ENCODE assay signal across 25 cellular contexts in the genomic region with DNA sequence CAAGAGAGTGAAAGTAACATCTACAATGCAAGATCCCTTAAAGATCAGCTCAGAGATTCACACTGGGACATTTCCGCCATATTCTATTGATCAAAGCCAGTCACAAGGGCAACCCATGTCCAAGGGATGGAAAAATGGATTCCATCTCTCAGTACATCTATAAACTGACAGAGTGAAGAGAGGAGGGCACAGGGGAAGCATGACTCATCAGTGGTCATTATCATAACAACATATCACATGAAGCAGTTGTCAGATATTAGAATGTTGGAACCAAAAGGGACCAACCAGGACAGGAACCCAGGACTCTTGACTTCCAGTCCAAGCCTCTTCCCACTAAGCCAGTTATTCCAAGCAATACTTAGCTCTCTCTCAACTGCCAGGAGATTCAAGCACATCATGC. TPM values are rescaled to one million over a fixed set of nuclear protein-coding genes. Genes with fewer than 3 reads are reported as not detected.
A peak's percentile ranks its signal among the peaks of the same experiment; 100 is the strongest.
DNase-seq lines count a peak whose midpoint lies in the region; ATAC-seq, FAIRE-seq and TF ChIP-seq lines count a peak whose summit lies in the region.
"Had no signal": no experiment of that assay in that cellular context is flagged by ENCODE, and none has a peak within 500 bp of the region (broad histone marks: within the 10 kb centered on the region; RNA-seq: fewer than 3 reads in every experiment).

No MANE protein-coding gene starts in this region.

- no peak overlapping the region for H3K4me3 ChIP-seq in SK-N-SH (ENCODE audit: low read depth in 2 of 2, low read length in 1 of 2)
- H3K4me3 ChIP-seq in endothelial cell of umbilical vein (replicated peaks in 1 of 3; ENCODE audit: insufficient read depth in 1 of 3, low read depth in 1 of 3, low read length in 3 of 3) = no peak overlapping the region
- H3K4me3 ChIP-seq in skeletal muscle satellite cell (ENCODE audit: low read length) = no peak overlapping the region
- H3K4me3 ChIP-seq: cardiac muscle cell, smooth muscle cell had no signal

- no peak for TF ChIP-seq EP300 in SK-N-SH (IDR thresholded peaks at IDR 0.05; ENCODE audit: borderline replicate concordance in 1 of 2, low read depth in 1 of 2, low read length in 1 of 2)

- POLR2A ChIA-PET in SK-N-SH (lab: Yijun Ruan, JAX) (no interaction called here), endothelial cell of umbilical vein (lab: Charles Lee) (no interaction called here)

- peaks cover 5 to 23% of the 10 kb centered on the region in 2 experiments; a peak in 3 of 4 replicates for H3K4me1 ChIP-seq in SK-N-SH (ENCODE audit: control insufficient read depth in 1 of 2, insufficient read depth in 2 of 2, low read depth in 1 of 2, low read length in 1 of 2)
- no peaks in the 10 kb centered on the region for H3K4me1 ChIP-seq in endothelial cell of umbilical vein (ENCODE audit: control insufficient read depth, extremely low read depth, insufficient read depth, low read length)
- H3K4me1 ChIP-seq in skeletal muscle satellite cell (ENCODE audit: control insufficient read depth, insufficient read depth, low read length) = peaks cover 32% of the 10 kb centered on the region
- no peaks in the 10 kb centered on the region for H3K4me1 ChIP-seq in foreskin keratinocyte

- peak; percentile 12 for DNase-seq in DMS53 (lab: John Stamatoyannopoulos, UW)
- no peak for DNase-seq in DMS53 treated with DMSO at 0.1 percent for 48 hours (lab: John Stamatoyannopoulos, UW; ENCODE audit: unreplicated experiment)
- no peak for DNase-seq in SK-N-SH
- DNase-seq in endothelial cell of umbilical vein (ENCODE audit: low read depth, low spot score) = no peak
- no peak for DNase-seq in germinal center (ENCODE audit: low spot score)
- DNase-seq in foreskin keratinocyte = no peak
- DNase-seq: activated CD4-positive, alpha-beta T cell treated with anti-CD3 and anti-CD28 coated beads, Interleukin-2, amount 10 ng/mL, durations not matched to agents 24 days and 14 days; activated naive CD4-positive, alpha-beta T cell treated with Interleukin-2 at 50 U/mL for 16 hours; activated T-cell treated with anti-CD3 and anti-CD28 coated beads, Interleukin-2, amount 50 U/mL, for 72 hours; CD8-positive, alpha-beta memory T cell; H9; left cardiac atrium; MM.1S; naive B cell; NCI-H1417 treated with DMSO at 0.1 percent for 48 hours; NCI-H2081 treated with DMSO at 0.1 percent for 48 hours; SIG-M5; stimulated activated CD4-positive, alpha-beta T cell treated with anti-CD3 and anti-CD28 coated beads, Interleukin-2, amount 100 ng/mL, for 24 hours had no signal

- peak; percentile 24 for FAIRE-seq in endothelial cell of umbilical vein (lab: Jason Lieb, UNC)
- FAIRE-seq: GM12891 had no signal

- H3K27me3 ChIP-seq in SK-N-SH (ENCODE audit: insufficient read depth) (no peaks in the 10 kb centered on the region), endothelial cell of umbilical vein (ENCODE audit: control insufficient read depth in 2 of 2, insufficient read depth in 2 of 2, low read length in 2 of 2) (peaks cover 7 to 12% of the 10 kb centered on the region in 2 experiments), skeletal muscle satellite cell (ENCODE audit: control insufficient read depth, insufficient read depth, low read length) (peaks cover 12% of the 10 kb centered on the region), foreskin keratinocyte (peaks cover 34% of the 10 kb centered on the region)
- H3K27me3 ChIP-seq: cardiac muscle cell had no signal

- peak overlapping the region; percentile 32; the same call in 1 of the 2 replicates for H2AFZ ChIP-seq in SK-N-SH (ENCODE audit: low read depth)
- no peak overlapping the region for H2AFZ ChIP-seq in endothelial cell of umbilical vein (ENCODE audit: low read depth, low read length)

- H3K4me2 ChIP-seq in SK-N-SH (peak overlapping the region; percentile 34; the same call in 1 of the 2 replicates), endothelial cell of umbilical vein (ENCODE audit: insufficient read depth, low read length) (no peak overlapping the region), skeletal muscle satellite cell (ENCODE audit: low read length) (peak overlapping the region; percentile 13)
- H3K4me2 ChIP-seq: smooth muscle cell had no signal

- H3K9ac ChIP-seq in SK-N-SH = peak overlapping the region; percentile 24; the same call in 1 of the 2 replicates
- H3K9ac ChIP-seq in endothelial cell of umbilical vein (replicated peaks; ENCODE audit: extremely low read depth, insufficient read depth, low read length) = no peak overlapping the region
- H3K9ac ChIP-seq in skeletal muscle satellite cell (ENCODE audit: low read depth, low read length) = no peak overlapping the region

- CTCF ChIA-PET in SK-N-SH (lab: Yijun Ruan, JAX) = interaction anchor here (2.0 kb wide), 1 partner anchor 10 kb away, joined by 6 read pairs; no protein-coding TSS in a partner anchor
- CTCF ChIA-PET in endothelial cell of umbilical vein (lab: Charles Lee) = interaction anchor here (1.3 kb wide), 1 partner anchor 59 kb away, joined by 3 read pairs; no protein-coding TSS in a partner anchor

- H3K9me3 ChIP-seq in SK-N-SH (no peaks in the 10 kb centered on the region), endothelial cell of umbilical vein (replicated peaks; ENCODE audit: control insufficient read depth, insufficient read depth, low read length) (no peaks in the 10 kb centered on the region), skeletal muscle satellite cell (replicated peaks; ENCODE audit: low read length) (no peaks in the 10 kb centered on the region)

- H4K20me1 ChIP-seq in SK-N-SH (ENCODE audit: insufficient read depth) (no peaks in the 10 kb centered on the region), endothelial cell of umbilical vein (replicated peaks; ENCODE audit: control insufficient read depth, extremely low read depth, insufficient read depth, low read length) (no peaks in the 10 kb centered on the region)

- H3K79me2 ChIP-seq in SK-N-SH (ENCODE audit: insufficient read depth) (no peaks in the 10 kb centered on the region), endothelial cell of umbilical vein (ENCODE audit: control insufficient read depth, insufficient read depth, low read length) (no peaks in the 10 kb centered on the region)

- peaks cover 11% of the 10 kb centered on the region for H3F3A ChIP-seq in SK-N-SH (replicated peaks; ENCODE audit: insufficient read depth)

- BruUV-seq in endothelial cell of umbilical vein (replicated peaks; lab: Mats Ljungman, UMichigan) = no TSS peak

- peak overlapping the region in 1 of 2 experiments; percentile 75; a peak in 2 of 4 replicates for H3K27ac ChIP-seq in SK-N-SH (ENCODE audit: low read depth in 2 of 2, low read length in 1 of 2)
- H3K27ac ChIP-seq in endothelial cell of umbilical vein (ENCODE audit: insufficient read depth, low read depth, low read length) = no peak overlapping the region
- H3K27ac ChIP-seq in foreskin keratinocyte = no peak overlapping the region
- H3K27ac ChIP-seq: 22Rv1, cardiac muscle cell had no signal

- intact Hi-C loops in endothelial cell of umbilical vein (cut with micrococcal nuclease) = no loop called here

- ATAC-seq in foreskin keratinocyte = no peak
- ATAC-seq in HG03521 (IDR thresholded peaks at IDR 0.05; ENCODE audit: unreplicated experiment) = no peak
- ATAC-seq: activated T-cell treated with anti-CD3 and anti-CD28 coated beads, Interleukin-2, amount 50 U/mL, for 72 hours; left cardiac atrium had no signal

- no peak for TF ChIP-seq POLR2A in endothelial cell of umbilical vein (IDR thresholded peaks at IDR 0.05; ENCODE audit: low read depth, low read length)

- TF ChIP-seq CTCF in SK-N-SH (IDR thresholded peaks at IDR 0.05) (no peak), endothelial cell of umbilical vein (IDR thresholded peaks at IDR 0.05; ENCODE audit: extremely low read depth in 1 of 2, insufficient read depth in 1 of 2, low read depth in 1 of 2, low read length in 2 of 2) (no peak), foreskin keratinocyte (conservative IDR thresholded peaks at IDR 0.05) (no peak)

- H3K36me3 ChIP-seq in SK-N-SH (replicated peaks in 1 of 2; ENCODE audit: control insufficient read depth in 1 of 2, insufficient read depth in 2 of 2, low read length in 1 of 2) (no peaks in the 10 kb centered on the region), endothelial cell of umbilical vein (ENCODE audit: control insufficient read depth in 2 of 2, extremely low read depth in 1 of 2, insufficient read depth in 2 of 2, low read length in 2 of 2) (no peaks in the 10 kb centered on the region), skeletal muscle satellite cell (ENCODE audit: insufficient read depth, low read length) (no peaks in the 10 kb centered on the region)
- H3K36me3 ChIP-seq: cardiac muscle cell had no signal

- 89% methylated on average over 1 of the region's 1 CpG for WGBS in SK-N-SH (ENCODE audit: low lambda C conversion rate)

- no peaks in the 10 kb centered on the region for H3K9me1 ChIP-seq in endothelial cell of umbilical vein (replicated peaks; ENCODE audit: control insufficient read depth, extremely low read depth, insufficient read depth, low read length)

- no peak for TF ChIP-seq RAD21 in SK-N-SH (IDR thresholded peaks at IDR 0.05; ENCODE audit: low read length)

- no peaks in the 10 kb centered on the region for H3K9me2 ChIP-seq in SK-N-SH

- dilution Hi-C loops in endothelial cell of umbilical vein (cut with MboI; ENCODE audit: extremely low pct_ligation_motif_present, low sequenced_read_pairs) = no loop called here

TF ChIP-seq in SK-N-SH, 30 proteins besides CTCF, POLR2A, EP300 and RAD21 (continues in another document):
- TF ChIP-seq SMC3 (IDR thresholded peaks at IDR 0.05; ENCODE audit: low read depth, low read length) = no peak
- TF ChIP-seq JUND (IDR thresholded peaks at IDR 0.05) = peak; percentile 33; the same call in 1 of the 2 replicates

TF ChIP-seq in endothelial cell of umbilical vein, 7 proteins besides CTCF, POLR2A, EP300 and RAD21 (continues in another document):
- TF ChIP-seq JUN (IDR thresholded peaks at IDR 0.05; ENCODE audit: borderline replicate concordance, insufficient read depth, insufficient read length, low read depth) = no peak

RNA-seq across cellular contexts. Expression of a gene that starts 54.9 kb away (rescaled TPM):
- polyA plus RNA-seq in SK-N-SH (2012; rRNA removed) (668 and 695 TPM in 2 replicates), endothelial cell of umbilical vein (261 and 387 TPM in 2 replicates), foreskin keratinocyte (41.4 and 55.5 TPM in 2 replicates)
- polyA plus RNA-seq in SK-N-SH (2012; cell fraction: cytosol; rRNA removed) = 286 and 490 TPM in 2 replicates
- polyA plus RNA-seq in SK-N-SH (2012; cell fraction: nucleus; rRNA removed) = 566 and 589 TPM in 2 replicates
- total RNA-seq in endothelial cell of umbilical vein (212 and 229 TPM in 2 replicates), foreskin keratinocyte (33.9 and 46.8 TPM in 2 replicates)
- 176 and 229 TPM in 2 replicates for polyA plus RNA-seq in endothelial cell of umbilical vein (2011; cell fraction: cytosol; rRNA removed)
- polyA plus RNA-seq in endothelial cell of umbilical vein (2011; cell fraction: nucleus; rRNA removed) = 67.7 and 72.0 TPM in 2 replicates
- polyA plus RNA-seq in endothelial cell of umbilical vein (2012) = 165 and 239 TPM in 2 replicates
- polyA minus RNA-seq in endothelial cell of umbilical vein = 54.2 and 57.8 TPM in 2 replicates
- polyA minus RNA-seq in endothelial cell of umbilical vein (2011; cell fraction: cytosol; rRNA and poly(A)+ RNA removed) = not detected
- 9.4 and 17.5 TPM in 2 replicates for polyA minus RNA-seq in endothelial cell of umbilical vein (2011; cell fraction: nucleus; rRNA and poly(A)+ RNA removed)
- 5.8 and 45.4 TPM in 2 replicates for total RNA-seq in skeletal muscle satellite cell (2012; rRNA removed)
- polyA plus RNA-seq: IgD-negative memory B cell had no signal
